Comparison of ENCODE assay signal across 33 cellular contexts in genomic region chr3:77479021-77479420, GRCh38.
DNase-seq lines count a peak whose midpoint lies in the region; ATAC-seq and TF ChIP-seq lines count a peak whose summit lies in the region.
"Had no signal": no experiment of that assay in that cellular context is flagged by ENCODE, and none has a peak within 500 bp of the region (broad histone marks: within the 10 kb centered on the region; RNA-seq: fewer than 3 reads in every experiment).

No MANE protein-coding gene starts in this region.

- peak overlapping the region; percentile 73 for H2AFZ ChIP-seq in Karpas-422 (ENCODE audit: low read length)

- intact Hi-C loops in body of pancreas (cut with DNase I): no loop called here

- no peak for TF ChIP-seq CTCF in HEK293 (tag by site-specific recombination; IDR thresholded peaks at IDR 0.05)
- no peak for TF ChIP-seq CTCF in glutamatergic neuron (IDR thresholded peaks at IDR 0.05; ENCODE audit: partially characterized antibody, unreplicated experiment)
- no peak for TF ChIP-seq CTCF in body of pancreas (IDR thresholded peaks at IDR 0.05)

- no peak overlapping the region for H3K4me3 Mint-ChIP-seq in glutamatergic neuron (ENCODE audit: unreplicated experiment)
- H3K4me3 Mint-ChIP-seq: B cell; CD14-positive monocyte; CD4-positive, alpha-beta memory T cell; CD4-positive, alpha-beta T cell; CD4-positive, CD25-positive, alpha-beta regulatory T cell; CD8-positive, alpha-beta memory T cell; CD8-positive, alpha-beta T cell had no signal

- H3K27ac Mint-ChIP-seq in glutamatergic neuron (ENCODE audit: unreplicated experiment): peak overlapping the region; percentile 39
- H3K27ac Mint-ChIP-seq: B cell; CD14-positive monocyte; CD4-positive, alpha-beta memory T cell; CD4-positive, alpha-beta T cell; CD4-positive, CD25-positive, alpha-beta regulatory T cell; CD8-positive, alpha-beta memory T cell; CD8-positive, alpha-beta T cell had no signal

- TF ChIP-seq POLR2A in body of pancreas (IDR thresholded peaks at IDR 0.05): no peak

- H3K9me3 ChIP-seq in HEK293 (ENCODE audit: control insufficient read depth, insufficient read depth, low read depth, low read length) (no peaks in the 10 kb centered on the region), Karpas-422 (ENCODE audit: low read length) (no peaks in the 10 kb centered on the region), body of pancreas (no peaks in the 10 kb centered on the region)
- H3K9me3 ChIP-seq: A549; BE2C; BLaER1; BLaER1 treated with 17β-estradiol and CSF1 and Interleukin-3, amounts not matched to agents 10 nM and 100 nM; Caco-2 had no signal

- H3K27me3 ChIP-seq in Karpas-422 (ENCODE audit: low read length) (no peaks in the 10 kb centered on the region), body of pancreas (no peaks in the 10 kb centered on the region)
- H3K27me3 ChIP-seq: BE2C; BLaER1; BLaER1 treated with 17β-estradiol and CSF1 and Interleukin-3, amounts not matched to agents 10 nM and 100 nM had no signal

- DNase-seq in Karpas-422: no peak
- no peak for DNase-seq in glutamatergic neuron
- DNase-seq in NOMO-1 treated with DMSO at 0.1 percent for 48 hours (lab: John Stamatoyannopoulos, UW; ENCODE audit: unreplicated experiment): no peak
- no peak for DNase-seq in body of pancreas
- DNase-seq: 8988T; ACHN; AML-193; BE2C; C1 segment of cervical spinal cord; Caco-2; Calu3; CD4-positive, alpha-beta memory T cell; CD4-positive, alpha-beta T cell; CD4-positive, CD25-positive, alpha-beta regulatory T cell; CD8-positive, alpha-beta memory T cell; CD8-positive, alpha-beta T cell; COR-L47; DMS 273 treated with DMSO at 0.1 percent for 48 hours; DMS153; DMS53; DMS79; DMS79 treated with DMSO at 0.1 percent for 48 hours; DND-41; EL had no signal

- H3K9ac ChIP-seq in Karpas-422 (ENCODE audit: low read length): no peak overlapping the region
- H3K9ac ChIP-seq: BLaER1; BLaER1 treated with 17β-estradiol and CSF1 and Interleukin-3, amounts not matched to agents 10 nM and 100 nM had no signal

- peaks cover 7% of the 10 kb centered on the region for H3K36me3 Mint-ChIP-seq in glutamatergic neuron (ENCODE audit: unreplicated experiment)
- H3K36me3 Mint-ChIP-seq: CD14-positive monocyte; CD4-positive, alpha-beta memory T cell; CD4-positive, CD25-positive, alpha-beta regulatory T cell; CD8-positive, alpha-beta memory T cell; CD8-positive, alpha-beta T cell had no signal

- H3K79me2 ChIP-seq in Karpas-422 (ENCODE audit: low read length): no peaks in the 10 kb centered on the region

- CTCF ChIA-PET in HEK293 (lab: Yijun Ruan, JAX): no interaction called here

- H3K4me1 ChIP-seq in HEK293 (ENCODE audit: control insufficient read depth, insufficient read depth, low read length): no peaks in the 10 kb centered on the region
- H3K4me1 ChIP-seq in Karpas-422 (ENCODE audit: low read length): peaks cover 60% of the 10 kb centered on the region
- no peaks in the 10 kb centered on the region for H3K4me1 ChIP-seq in body of pancreas
- H3K4me1 ChIP-seq: A549; BE2C; BLaER1; BLaER1 treated with 17β-estradiol and CSF1 and Interleukin-3, amounts not matched to agents 10 nM and 100 nM; Caco-2 had no signal

- H3K36me3 ChIP-seq in HEK293 (ENCODE audit: control insufficient read depth in 2 of 2, insufficient read depth in 1 of 2, low read length in 2 of 2) (no peaks in the 10 kb centered on the region), Karpas-422 (ENCODE audit: insufficient read depth, low read length) (0 out of 2 replicates have a peak, but pooled peaks cover 9% of the 10 kb centered on the region), body of pancreas (replicated peaks in 1 of 2; ENCODE audit: insufficient read depth in 1 of 2, low read depth in 2 of 2) (no peaks in the 10 kb centered on the region)
- H3K36me3 ChIP-seq: BE2C; BLaER1; BLaER1 treated with 17β-estradiol and CSF1 and Interleukin-3, amounts not matched to agents 10 nM and 100 nM had no signal

- H3K4me2 ChIP-seq in Karpas-422 (ENCODE audit: low read depth, low read length, poor library complexity, severe bottlenecking): no peak overlapping the region
- H3K4me2 ChIP-seq: A549; BLaER1; BLaER1 treated with 17β-estradiol and CSF1 and Interleukin-3, amounts not matched to agents 10 nM and 100 nM had no signal

- peaks cover 36% of the 10 kb centered on the region for H3K4me1 Mint-ChIP-seq in glutamatergic neuron (ENCODE audit: low read depth, unreplicated experiment)
- H3K4me1 Mint-ChIP-seq: B cell; CD14-positive monocyte; CD4-positive, alpha-beta memory T cell; CD4-positive, CD25-positive, alpha-beta regulatory T cell; CD8-positive, alpha-beta memory T cell had no signal

- H3K9me3 Mint-ChIP-seq in glutamatergic neuron (ENCODE audit: unreplicated experiment): peaks cover 28% of the 10 kb centered on the region

- peaks cover 11% of the 10 kb centered on the region for H3K27me3 Mint-ChIP-seq in glutamatergic neuron (ENCODE audit: unreplicated experiment)
- H3K27me3 Mint-ChIP-seq: B cell; CD4-positive, alpha-beta memory T cell; CD4-positive, alpha-beta T cell; CD4-positive, CD25-positive, alpha-beta regulatory T cell; CD8-positive, alpha-beta memory T cell had no signal

- H3K27ac ChIP-seq in HEK293 (ENCODE audit: extremely low read depth, low read depth, low read length) (no peak overlapping the region), Karpas-422 (ENCODE audit: low read length) (peak overlapping the region; percentile 97; the same call in 1 of the 2 replicates), body of pancreas (no peak overlapping the region)
- H3K27ac ChIP-seq: 22Rv1; A549; BLaER1; BLaER1 treated with 17β-estradiol and CSF1 and Interleukin-3, amounts not matched to agents 10 nM and 100 nM; C4-2B had no signal

- POLR2A ChIA-PET in HEK293 (lab: Yijun Ruan, JAX): no interaction called here

- no peaks in the 10 kb centered on the region for H3K9me2 ChIP-seq in Karpas-422 (replicated peaks; ENCODE audit: insufficient read depth, low read length)

- H3K4me3 ChIP-seq in HEK293 (ENCODE audit: low read depth, low read length) (no peak overlapping the region), Karpas-422 (ENCODE audit: low read length) (no peak overlapping the region; the same call in 1 of the 2 replicates), body of pancreas (no peak overlapping the region)
- H3K4me3 ChIP-seq: A549; BLaER1; BLaER1 treated with 17β-estradiol and CSF1 and Interleukin-3, amounts not matched to agents 10 nM and 100 nM had no signal

- ATAC-seq in HG03159 (IDR thresholded peaks at IDR 0.05; ENCODE audit: unreplicated experiment): no peak
- ATAC-seq in body of pancreas: no peak
- ATAC-seq: A549; CD8-positive, alpha-beta T cell had no signal

- H4K20me1 ChIP-seq in Karpas-422 (ENCODE audit: insufficient read depth, low read depth, low read length): no peaks in the 10 kb centered on the region
- H4K20me1 ChIP-seq: BLaER1; BLaER1 treated with 17β-estradiol and CSF1 and Interleukin-3, amounts not matched to agents 10 nM and 100 nM had no signal

TF ChIP-seq in HEK293, 187 proteins besides CTCF, POLR2A, EP300 and RAD21:
- TF ChIP-seq ZNF701 (tag by site-specific recombination; IDR thresholded peaks at IDR 0.05) (no peak), ZNF530 (tag by site-specific recombination; IDR thresholded peaks at IDR 0.05; ENCODE audit: low read depth) (peak; percentile 94), ZNF521 (tag by site-specific recombination; IDR thresholded peaks at IDR 0.05) (no peak), KLF10 (tag by site-specific recombination; IDR thresholded peaks at IDR 0.05) (no peak), ZNF518A (tag by site-specific recombination; conservative IDR thresholded peaks at IDR 0.05; ENCODE audit: low read depth) (no peak)
